In the genomic region with DNA sequence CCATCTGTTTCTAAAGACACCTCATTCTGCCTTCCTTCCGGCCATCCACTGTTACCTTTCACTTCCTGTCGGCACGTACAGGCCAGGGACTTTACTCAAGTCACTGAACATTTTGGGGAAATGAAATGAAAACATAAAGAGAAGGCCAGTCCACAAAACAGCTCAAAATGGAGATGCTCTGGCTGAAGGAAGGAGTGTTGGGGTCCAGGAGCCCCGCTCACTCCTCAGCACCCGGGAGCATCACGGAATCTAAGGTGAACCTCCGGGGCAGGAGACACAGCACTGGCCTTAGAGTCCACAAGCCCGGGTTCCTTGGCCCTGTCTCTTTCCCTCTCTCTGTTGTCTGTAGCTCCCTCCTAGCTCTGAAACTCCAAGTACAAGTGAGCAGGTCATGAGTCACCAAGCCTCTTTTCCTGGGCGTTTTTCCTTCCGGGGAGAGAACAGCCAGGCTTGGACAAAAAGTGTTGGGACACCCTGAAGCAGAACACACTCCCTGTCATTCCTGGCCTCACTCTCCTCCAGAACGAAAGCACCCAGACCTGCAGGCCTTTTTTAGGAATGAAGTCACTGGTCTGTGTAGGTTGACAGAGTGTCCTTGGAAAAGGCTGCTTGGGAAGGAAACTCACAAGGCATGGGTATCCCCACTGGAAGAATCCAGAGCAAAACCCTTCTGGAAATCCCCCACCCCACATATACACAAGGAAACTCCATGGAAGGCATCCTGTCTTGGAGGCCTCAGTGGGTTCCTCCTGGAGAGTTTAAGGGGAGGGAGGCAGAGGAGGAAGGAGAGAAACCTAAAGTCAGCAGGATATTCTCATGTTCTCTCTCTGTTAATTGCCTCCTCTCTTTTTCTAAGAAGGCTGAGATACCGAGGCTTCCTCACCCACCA, we compare ENCODE assay signal across 9 cellular contexts.
DNase-seq lines count a peak whose midpoint lies in the region; ATAC-seq and TF ChIP-seq lines count a peak whose summit lies in the region.
"Had no signal": no experiment of that assay in that cellular context is flagged by ENCODE, and none has a peak within 500 bp of the region (broad histone marks: within the 10 kb centered on the region; RNA-seq: fewer than 3 reads in every experiment).

No MANE protein-coding gene starts in this region.

- TF ChIP-seq CTCF in colonic mucosa (IDR thresholded peaks at IDR 0.05), result no peak
- no peak for TF ChIP-seq CTCF in lung (IDR thresholded peaks at IDR 0.05; ENCODE audit: control extremely low read depth, extremely low read depth)
- no peak for TF ChIP-seq CTCF in transverse colon (IDR thresholded peaks at IDR 0.05)
- no peak for TF ChIP-seq CTCF in GM13977 (IDR thresholded peaks at IDR 0.05; ENCODE audit: extremely low read depth, insufficient read depth, missing control alignments)
- TF ChIP-seq CTCF in WERI-Rb-1 (IDR thresholded peaks at IDR 0.05; ENCODE audit: low read depth, low read length), result no peak

- H3K27ac ChIP-seq in HUES64 (ENCODE audit: low read depth, low read length), result peak overlapping the region; percentile 21; the same call in 1 of the 2 replicates
- H3K27ac ChIP-seq in colonic mucosa, result peak overlapping the region; percentile 82
- peak overlapping the region; percentile 82 to 98 for H3K27ac ChIP-seq in lung (ENCODE audit: low read depth in 1 of 2, low read length in 1 of 2)
- peak overlapping the region; percentile 87 to 92 (median 90) for H3K27ac ChIP-seq in transverse colon
- no peak overlapping the region for H3K27ac ChIP-seq in WERI-Rb-1

- ATAC-seq in lung (ENCODE audit: insufficient read depth, low FRiP score), result peak; percentile 73

- 75% methylated on average over 12 of the region's 12 CpGs for WGBS in HUES64
- 73 to 90% methylated on average over 12 of the region's 12 CpGs for WGBS in lung, 2 donors
- WGBS in transverse colon (ENCODE audit: low coverage in 1 of 2), 2 donors, result 70% methylated on average over 12 of the region's 12 CpGs; no CpG with 5 or more reads in 1 of the 2 donors

- DNase-seq in colonic mucosa (no peak), lung (ENCODE audit: low spot score) (peak; percentile 71), transverse colon (peak; percentile 62), superior temporal gyrus (ENCODE audit: extremely low spot score) (no peak), GM13977 (ENCODE audit: low spot score) (no peak), activated T-cell treated with anti-CD3 and anti-CD28 coated beads for 4 hours (no peak), WERI-Rb-1 (no peak)
- DNase-seq: erythroblast had no signal

- TF ChIP-seq POLR2A in transverse colon (IDR thresholded peaks at IDR 0.05), result no peak

- no peaks in the 10 kb centered on the region for H3K9me3 ChIP-seq in HUES64 (ENCODE audit: insufficient read depth, low read depth, low read length)
- H3K9me3 ChIP-seq in colonic mucosa, result no peaks in the 10 kb centered on the region
- H3K9me3 ChIP-seq in lung (ENCODE audit: control insufficient read depth in 2 of 2, insufficient read depth in 1 of 2, low read length in 1 of 2), result no peaks in the 10 kb centered on the region
- H3K9me3 ChIP-seq in transverse colon, result no peaks in the 10 kb centered on the region
- H3K9me3 ChIP-seq in WERI-Rb-1 (ENCODE audit: severe bottlenecking), result no peaks in the 10 kb centered on the region

- H3K9ac ChIP-seq in HUES64 (ENCODE audit: low read depth, low read length) (no peak overlapping the region), colonic mucosa (ENCODE audit: low read depth in 2 of 2, low read length in 2 of 2) (peak overlapping the region; percentile 14 to 56)

- H3K4me3 ChIP-seq in HUES64 (ENCODE audit: low read length) (no peak overlapping the region), colonic mucosa (no peak overlapping the region), lung (no peak overlapping the region), transverse colon (no peak overlapping the region), WERI-Rb-1 (ENCODE audit: low read depth, low read length) (no peak overlapping the region)

- H3K36me3 ChIP-seq in HUES64 (ENCODE audit: insufficient read depth, low read length), result no peaks in the 10 kb centered on the region
- no peaks in the 10 kb centered on the region for H3K36me3 ChIP-seq in colonic mucosa
- H3K36me3 ChIP-seq in lung (ENCODE audit: control insufficient read depth in 2 of 2, insufficient read depth in 2 of 2, low read length in 2 of 2), result no peaks in the 10 kb centered on the region
- H3K36me3 ChIP-seq in transverse colon, result no peaks in the 10 kb centered on the region
- no peaks in the 10 kb centered on the region for H3K36me3 ChIP-seq in WERI-Rb-1

- H3K27me3 ChIP-seq in HUES64 (ENCODE audit: insufficient read depth, low read length) (no peaks in the 10 kb centered on the region), colonic mucosa (no peaks in the 10 kb centered on the region), lung (ENCODE audit: control insufficient read depth, insufficient read depth) (no peaks in the 10 kb centered on the region), transverse colon (no peaks in the 10 kb centered on the region), WERI-Rb-1 (ENCODE audit: insufficient read depth, low read depth, severe bottlenecking) (no peaks in the 10 kb centered on the region)

- in situ Hi-C loops in transverse colon (cut with MboI; ENCODE audit: low pct_ligation_motif_present in 1 of 4, low pct_unique_long_range_greater_than_20kb in 1 of 4, low sequenced_read_pairs in 3 of 4) (loop anchor here in 2 of 4 donors (25.0 kb wide), 1 partner anchor 610 kb away; no protein-coding TSS in a partner anchor), GM13977 (cut with MboI; ENCODE audit: low pct_unique_long_range_greater_than_20kb, low sequenced_read_pairs, unreplicated experiment) (no loop called here)

- peaks cover 34% of the 10 kb centered on the region for H3K4me1 ChIP-seq in HUES64 (ENCODE audit: insufficient read depth, low read length)
- H3K4me1 ChIP-seq in colonic mucosa, result no peaks in the 10 kb centered on the region
- peaks cover 31 to 39% of the 10 kb centered on the region in 2 donors for H3K4me1 ChIP-seq in lung (ENCODE audit: control insufficient read depth in 2 of 2, insufficient read depth in 2 of 2, low read length in 2 of 2)
- peaks cover 24 to 71% (median 41%) of the 10 kb centered on the region in 4 donors for H3K4me1 ChIP-seq in transverse colon

- intact Hi-C loops in colonic mucosa (cut with DNase I) (no loop called here), transverse colon (cut with DNase I; ENCODE audit: low total_unique reads) (loop anchor here (2.0 to 10.0 kb wide), 4 partner anchors 40 to 303 kb away; no protein-coding TSS in a partner anchor)

- TF ChIP-seq EP300 in transverse colon (IDR thresholded peaks at IDR 0.05; ENCODE audit: low read depth), result peak; percentile 95

Comparison
In these comparisons a context has a peak if more than half of its experiments do, and no peak if none do; other contexts are left out.
1. DNase-seq: peak in lung (single experiment) and transverse colon (single experiment); none in colonic mucosa (single experiment), superior temporal gyrus (single experiment), GM13977 (single experiment), activated T-cell treated with anti-CD3 and anti-CD28 coated beads for 4 hours (single experiment) and WERI-Rb-1 (single experiment).